In the genomic region with DNA sequence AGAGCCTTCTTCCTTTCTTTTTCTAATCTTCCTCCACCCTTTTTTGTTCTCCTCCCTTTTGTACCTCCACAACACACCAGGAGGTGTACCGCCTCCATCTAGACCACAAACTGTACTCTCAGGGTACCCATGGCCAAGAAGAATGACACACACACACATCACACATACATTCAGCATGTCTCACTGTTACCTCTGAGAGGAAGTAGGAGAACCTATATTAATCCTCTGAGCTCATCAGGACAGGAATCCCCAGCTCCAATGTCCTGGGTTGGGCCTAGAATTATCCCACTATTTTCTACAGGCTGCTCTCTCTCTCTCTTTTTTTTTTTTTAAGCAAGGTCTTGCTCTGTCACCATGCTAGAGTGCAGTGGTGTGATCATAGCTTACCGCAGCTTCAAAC, we compare ENCODE assay signal across 9 cellular contexts. TPM values are rescaled to one million over a fixed set of nuclear protein-coding genes. Genes with fewer than 3 reads are reported as not detected.
A peak's percentile ranks its signal among the peaks of the same experiment; 100 is the strongest.
DNase-seq lines count a peak whose midpoint lies in the region; ATAC-seq and TF ChIP-seq lines count a peak whose summit lies in the region.
"Had no signal": no experiment of that assay in that cellular context is flagged by ENCODE, and none has a peak within 500 bp of the region (broad histone marks: within the 10 kb centered on the region; RNA-seq: fewer than 3 reads in every experiment).

No MANE protein-coding gene starts in this region.

- no TSS peak for BruUV-seq in Panc1 (replicated peaks; lab: Mats Ljungman, UMichigan)

- no peaks in the 10 kb centered on the region for H3K4me1 ChIP-seq in Panc1 (ENCODE audit: control insufficient read depth, insufficient read depth, low read length)
- H3K4me1 ChIP-seq in esophagus muscularis mucosa = peaks cover 88 to 100% (median 95%) of the 10 kb centered on the region in 4 donors
- peaks cover 51 to 52% of the 10 kb centered on the region in 2 donors for H3K4me1 ChIP-seq in gastrocnemius medialis
- no peaks in the 10 kb centered on the region for H3K4me1 ChIP-seq in MM.1S (ENCODE audit: low read length)

- TF ChIP-seq EP300 in esophagus muscularis mucosa (IDR thresholded peaks at IDR 0.05) = no peak

- H3K9ac ChIP-seq in MM.1S (ENCODE audit: low read length) = no peak overlapping the region

- in situ Hi-C loops in Panc1 (cut with HindIII; ENCODE audit: low pct_unique_long_range_greater_than_20kb, low sequenced_read_pairs) = no loop called here
- in situ Hi-C loops in gastrocnemius medialis (cut with MboI; ENCODE audit: low sequenced_read_pairs in 4 of 4) = no loop called here

- H3F3A ChIP-seq in MM.1S (ENCODE audit: insufficient read depth, low read length) = no peaks in the 10 kb centered on the region

- no peak overlapping the region for H3K27ac ChIP-seq in Panc1 (ENCODE audit: low read length)
- peak overlapping the region; percentile 81 to 95 (median 91) for H3K27ac ChIP-seq in esophagus muscularis mucosa (replicated peaks in 1 of 4)
- H3K27ac ChIP-seq in gastrocnemius medialis = peak overlapping the region; percentile 65 to 76 (median 72)
- no peak overlapping the region for H3K27ac ChIP-seq in MM.1S (ENCODE audit: low read length)

- WGBS in esophagus muscularis mucosa = 38% methylated on average over 2 of the region's 2 CpGs

- no peaks in the 10 kb centered on the region for H4K20me1 ChIP-seq in MM.1S (ENCODE audit: insufficient read depth, low read length)

- no peaks in the 10 kb centered on the region for H3K9me2 ChIP-seq in MM.1S (replicated peaks; ENCODE audit: insufficient read depth, low read length)

- H3K27me3 ChIP-seq in Panc1 (ENCODE audit: control insufficient read depth, insufficient read depth, low read length) (no peaks in the 10 kb centered on the region), esophagus muscularis mucosa (no peaks in the 10 kb centered on the region), gastrocnemius medialis (no peaks in the 10 kb centered on the region), MM.1S (replicated peaks; ENCODE audit: insufficient read depth, low read length) (no peaks in the 10 kb centered on the region)

- H3K79me2 ChIP-seq in MM.1S (ENCODE audit: low read length) = no peaks in the 10 kb centered on the region

- H3K36me3 ChIP-seq in Panc1 (ENCODE audit: control insufficient read depth, insufficient read depth, low read length) (no peaks in the 10 kb centered on the region), esophagus muscularis mucosa (peaks cover 0 to 10% (median 0%) of the 10 kb centered on the region in 4 donors), gastrocnemius medialis (no peaks in the 10 kb centered on the region), MM.1S (replicated peaks; ENCODE audit: insufficient read depth, low read length) (no peaks in the 10 kb centered on the region)

- no peak for TF ChIP-seq CTCF in Panc1 (IDR thresholded peaks at IDR 0.05)
- peak in 1 of 3 experiments; percentile 17 for TF ChIP-seq CTCF in esophagus muscularis mucosa (IDR thresholded peaks at IDR 0.05)
- TF ChIP-seq CTCF in gastrocnemius medialis (IDR thresholded peaks at IDR 0.05 in 4 of 5, conservative IDR thresholded peaks at IDR 0.05 in 1 of 5) = peak in 1 of 5 experiments; percentile 11
- TF ChIP-seq CTCF in MM.1S (IDR thresholded peaks at IDR 0.05; ENCODE audit: low read length) = no peak

- no peaks in the 10 kb centered on the region for H3K9me3 ChIP-seq in Panc1 (ENCODE audit: control insufficient read depth, insufficient read depth, low read depth, low read length)
- H3K9me3 ChIP-seq in esophagus muscularis mucosa = no peaks in the 10 kb centered on the region
- no peaks in the 10 kb centered on the region for H3K9me3 ChIP-seq in gastrocnemius medialis
- no peaks in the 10 kb centered on the region for H3K9me3 ChIP-seq in MM.1S (replicated peaks; ENCODE audit: insufficient read depth, low read length)

- DNase-seq in GM04503 (ENCODE audit: low read depth) (peak; percentile 88), Panc1 (ENCODE audit: low read depth, low spot score) (peak; percentile 89), esophagus muscularis mucosa (ENCODE audit: extremely low spot score) (no peak), gastrocnemius medialis (peak; percentile 32 to 53), MM.1S (no peak), NCI-H1436 treated with DMSO at 0.1 percent for 48 hours (lab: John Stamatoyannopoulos, UW) (no peak), COLO829 (ENCODE audit: low spot score) (no peak)
- DNase-seq: stimulated activated CD4-positive, alpha-beta T cell treated with anti-CD3 and anti-CD28 coated beads, Interleukin-2, amount 100 ng/mL, for 48 hours had no signal

- no peak overlapping the region for H3K4me3 ChIP-seq in Panc1 (ENCODE audit: low read depth in 2 of 2, low read length in 2 of 2)
- H3K4me3 ChIP-seq in esophagus muscularis mucosa = no peak overlapping the region
- no peak overlapping the region for H3K4me3 ChIP-seq in gastrocnemius medialis
- H3K4me3 ChIP-seq in MM.1S (ENCODE audit: low read length) = no peak overlapping the region

- CTCF ChIA-PET in Panc1 (lab: Charles Lee) = no interaction called here

- POLR2A ChIA-PET in Panc1 (lab: Charles Lee) = no interaction called here

- intact Hi-C loops in Panc1 (cut with micrococcal nuclease; ENCODE audit: unreplicated experiment) (no loop called here), esophagus muscularis mucosa (cut with DNase I) (no loop called here), gastrocnemius medialis (cut with DNase I; ENCODE audit: low total_unique reads) (loop anchor here (10.0 kb wide), 1 partner anchor 112 kb away; no protein-coding TSS in a partner anchor)

- no peak overlapping the region for H2AFZ ChIP-seq in MM.1S (ENCODE audit: low read length)

- H3K4me2 ChIP-seq in MM.1S (ENCODE audit: low read depth, low read length) = no peak overlapping the region

- TF ChIP-seq POLR2A in esophagus muscularis mucosa (IDR thresholded peaks at IDR 0.05; ENCODE audit: low read depth) = no peak
- no peak for TF ChIP-seq POLR2A in gastrocnemius medialis (IDR thresholded peaks at IDR 0.05)

- ATAC-seq in Panc1 = peak; percentile 87
- peak; percentile 97 to 98 for ATAC-seq in gastrocnemius medialis
- ATAC-seq in GM21717 (IDR thresholded peaks at IDR 0.05; ENCODE audit: unreplicated experiment) = no peak

RNA-seq across cellular contexts. Expression of a gene that starts 36.7 kb away (rescaled TPM):
- total RNA-seq in Panc1 (2021; ENCODE audit: unreplicated experiment) = 20.9 TPM
- 15.4 TPM for polyA plus RNA-seq in Panc1 (2012; ENCODE audit: insufficient read length)
- total RNA-seq in esophagus muscularis mucosa = 100 to 1,000 TPM; 177 to 395 (median 260) TPM
- 10 to 100 TPM in 3 of 4 donors, 1 to 10 TPM in 1; 9.3 to 19.0 (median 12.0) TPM for total RNA-seq in gastrocnemius medialis

Comparison
In these comparisons a context has a peak if more than half of its experiments do, and no peak if none do; other contexts are left out.
1. DNase-seq: peak in GM04503 (single experiment), Panc1 (single experiment) and gastrocnemius medialis (2 of 2); none in esophagus muscularis mucosa (single experiment), MM.1S (single experiment), NCI-H1436 treated with DMSO at 0.1 percent for 48 hours (single experiment) and COLO829 (single experiment).
2. H3K27ac ChIP-seq: peak in esophagus muscularis mucosa (4 of 4) and gastrocnemius medialis (4 of 4); none in Panc1 (single experiment) and MM.1S (single experiment).